ENCODE assay signal across 1 cellular context in the genomic region with DNA sequence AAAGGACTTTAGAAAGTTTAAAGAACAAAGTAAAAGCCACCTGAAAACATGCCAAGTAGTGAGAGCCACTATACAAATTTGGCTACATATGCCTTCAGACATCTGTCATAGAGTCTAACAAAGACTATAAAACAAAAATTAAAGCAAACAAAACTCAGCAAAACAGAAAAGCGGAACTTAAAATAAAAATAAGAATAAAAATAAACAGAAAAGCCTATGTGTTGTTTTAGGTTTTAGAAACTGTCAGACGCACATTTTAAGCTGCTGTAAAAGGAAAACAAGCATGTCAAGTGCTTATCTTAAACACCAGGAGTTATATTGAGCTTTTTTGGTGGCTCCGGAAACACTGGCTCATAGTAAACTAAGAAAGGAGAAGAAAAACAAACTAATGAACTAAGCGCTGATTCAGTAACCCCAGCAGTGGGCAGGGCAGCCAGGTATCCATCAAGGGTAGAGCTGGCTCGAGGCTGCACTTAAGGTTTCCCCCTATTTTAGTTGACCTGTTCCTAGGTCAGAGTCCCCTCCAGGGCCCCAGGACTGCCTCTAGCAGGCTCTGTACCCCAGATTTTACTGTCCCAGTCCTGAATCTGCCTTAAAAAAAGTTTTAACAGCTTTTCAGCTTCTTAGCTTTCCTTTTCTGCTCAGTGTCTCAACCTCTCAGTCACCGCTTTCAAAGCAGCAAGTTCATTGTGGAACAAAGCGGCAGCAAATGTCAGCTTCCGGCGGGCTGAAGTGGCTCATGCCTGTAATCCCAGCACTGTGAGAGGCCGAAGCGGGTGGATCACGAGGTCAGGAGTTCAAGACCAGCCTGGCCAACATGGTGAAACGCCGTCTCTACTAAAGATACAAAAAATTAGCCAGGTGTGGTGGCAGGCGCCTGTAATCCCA.
A peak's percentile ranks its signal among the peaks of the same experiment; 100 is the strongest.
TF ChIP-seq lines count a peak whose summit lies in the region.

No MANE protein-coding gene starts in this region.

TF ChIP-seq in K562, 482 proteins besides CTCF, POLR2A, EP300 and RAD21 (continued from another document and continues in another):
- TF ChIP-seq, protein P1, sequence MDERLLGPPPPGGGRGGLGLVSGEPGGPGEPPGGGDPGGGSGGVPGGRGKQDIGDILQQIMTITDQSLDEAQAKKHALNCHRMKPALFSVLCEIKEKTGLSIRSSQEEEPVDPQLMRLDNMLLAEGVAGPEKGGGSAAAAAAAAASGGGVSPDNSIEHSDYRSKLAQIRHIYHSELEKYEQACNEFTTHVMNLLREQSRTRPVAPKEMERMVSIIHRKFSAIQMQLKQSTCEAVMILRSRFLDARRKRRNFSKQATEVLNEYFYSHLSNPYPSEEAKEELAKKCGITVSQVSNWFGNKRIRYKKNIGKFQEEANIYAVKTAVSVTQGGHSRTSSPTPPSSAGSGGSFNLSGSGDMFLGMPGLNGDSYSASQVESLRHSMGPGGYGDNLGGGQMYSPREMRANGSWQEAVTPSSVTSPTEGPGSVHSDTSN (CRISPR knock-in tag; IDR thresholded peaks at IDR 0.05; ENCODE audit: low read depth), result no peak
- TF ChIP-seq, protein P1 (tag; conservative IDR thresholded peaks at IDR 0.05; ENCODE audit: low read depth), result 0 out of 2 replicates have a peak, but pooled peaks have one; percentile 22
- TF ChIP-seq ETV1 (tag; conservative IDR thresholded peaks at IDR 0.05; ENCODE audit: low read depth) (peak; percentile 80), TEAD1 (CRISPR knock-in tag; IDR thresholded peaks at IDR 0.05) (no peak), ZNF311 (CRISPR knock-in tag; IDR thresholded peaks at IDR 0.05) (no peak), ZNF253 (CRISPR knock-in tag; conservative IDR thresholded peaks at IDR 0.05) (no peak), IRF2 (CRISPR knock-in tag; IDR thresholded peaks at IDR 0.05) (no peak), CHD4 (IDR thresholded peaks at IDR 0.05; ENCODE audit: insufficient read depth, insufficient replicate concordance, low read depth, low read length, poor library complexity, severe bottlenecking) (peak; percentile 73), KAT7 (CRISPR knock-in tag; IDR thresholded peaks at IDR 0.05; ENCODE audit: borderline replicate concordance) (no peak), ZBTB7A (IDR thresholded peaks at IDR 0.05; ENCODE audit: borderline replicate concordance, control insufficient read depth, low read depth, low read length) (no peak), TEAD4 (IDR thresholded peaks at IDR 0.05; ENCODE audit: low read length) (peak; percentile 76), TEAD4 (CRISPR knock-in tag; IDR thresholded peaks at IDR 0.05; ENCODE audit: borderline replicate concordance) (no peak), PPARD (CRISPR knock-in tag; IDR thresholded peaks at IDR 0.05) (no peak), ILK (tag; IDR thresholded peaks at IDR 0.05; ENCODE audit: borderline replicate concordance, low read depth) (no peak), RUNX1 (IDR thresholded peaks at IDR 0.05; ENCODE audit: low read depth) (no peak), LEF1 (IDR thresholded peaks at IDR 0.05) (peak; percentile 92), CTBP1 (IDR thresholded peaks at IDR 0.05; ENCODE audit: borderline replicate concordance) (no peak), CREM (IDR thresholded peaks at IDR 0.05; ENCODE audit: low read depth) (no peak), PTBP1 (IDR thresholded peaks at IDR 0.05; ENCODE audit: low read depth, low read length) (no peak), ZNF79 (CRISPR knock-in tag; IDR thresholded peaks at IDR 0.05; ENCODE audit: low read depth) (no peak), MCM3 (IDR thresholded peaks at IDR 0.05) (no peak), CHCHD3 (CRISPR knock-in tag; IDR thresholded peaks at IDR 0.05) (no peak), BACH1 (tag; IDR thresholded peaks at IDR 0.05) (no peak), KDM4B (IDR thresholded peaks at IDR 0.05; ENCODE audit: borderline replicate concordance in 2 of 2, low read depth in 1 of 2) (no peak), FOSL1 (tag; conservative IDR thresholded peaks at IDR 0.05) (peak; percentile 79), MYC (IDR thresholded peaks at IDR 0.05; ENCODE audit: low read depth, low read length) (peak; percentile 54; the same call in 1 of the 2 replicates), MYC (CRISPR knock-in tag; IDR thresholded peaks at IDR 0.05; ENCODE audit: borderline replicate concordance, low read depth) (no peak), MTA1 (IDR thresholded peaks at IDR 0.05; ENCODE audit: borderline replicate concordance) (no peak), SMARCA4 (IDR thresholded peaks at IDR 0.05) (peak; percentile 89), ZNF175 (CRISPR knock-in tag; IDR thresholded peaks at IDR 0.05; ENCODE audit: low read depth) (no peak), MAFG (tag; conservative IDR thresholded peaks at IDR 0.05) (no peak), MAFF (IDR thresholded peaks at IDR 0.05; ENCODE audit: low read length) (no peak), PTTG1 (tag; IDR thresholded peaks at IDR 0.05; ENCODE audit: low read depth) (no peak), ARID2 (IDR thresholded peaks at IDR 0.05) (no peak), SMARCA5 (IDR thresholded peaks at IDR 0.05) (no peak), DDX20 (tag; IDR thresholded peaks at IDR 0.05; ENCODE audit: low read depth) (no peak)
- TF ChIP-seq, protein P2, sequence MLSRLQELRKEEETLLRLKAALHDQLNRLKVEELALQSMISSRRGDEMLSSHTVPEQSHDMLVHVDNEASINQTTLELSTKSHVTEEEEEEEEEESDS (CRISPR knock-in tag; IDR thresholded peaks at IDR 0.05), result no peak
- TF ChIP-seq, protein P3, sequence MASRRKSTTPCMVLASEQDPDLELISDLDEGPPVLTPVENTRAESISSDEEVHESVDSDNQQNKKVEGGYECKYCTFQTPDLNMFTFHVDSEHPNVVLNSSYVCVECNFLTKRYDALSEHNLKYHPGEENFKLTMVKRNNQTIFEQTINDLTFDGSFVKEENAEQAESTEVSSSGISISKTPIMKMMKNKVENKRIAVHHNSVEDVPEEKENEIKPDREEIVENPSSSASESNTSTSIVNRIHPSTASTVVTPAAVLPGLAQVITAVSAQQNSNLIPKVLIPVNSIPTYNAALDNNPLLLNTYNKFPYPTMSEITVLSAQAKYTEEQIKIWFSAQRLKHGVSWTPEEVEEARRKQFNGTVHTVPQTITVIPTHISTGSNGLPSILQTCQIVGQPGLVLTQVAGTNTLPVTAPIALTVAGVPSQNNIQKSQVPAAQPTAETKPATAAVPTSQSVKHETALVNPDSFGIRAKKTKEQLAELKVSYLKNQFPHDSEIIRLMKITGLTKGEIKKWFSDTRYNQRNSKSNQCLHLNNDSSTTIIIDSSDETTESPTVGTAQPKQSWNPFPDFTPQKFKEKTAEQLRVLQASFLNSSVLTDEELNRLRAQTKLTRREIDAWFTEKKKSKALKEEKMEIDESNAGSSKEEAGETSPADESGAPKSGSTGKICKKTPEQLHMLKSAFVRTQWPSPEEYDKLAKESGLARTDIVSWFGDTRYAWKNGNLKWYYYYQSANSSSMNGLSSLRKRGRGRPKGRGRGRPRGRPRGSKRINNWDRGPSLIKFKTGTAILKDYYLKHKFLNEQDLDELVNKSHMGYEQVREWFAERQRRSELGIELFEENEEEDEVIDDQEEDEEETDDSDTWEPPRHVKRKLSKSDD (conservative IDR thresholded peaks at IDR 0.05; ENCODE audit: low read length), result no peak
- TF ChIP-seq, protein P4, sequence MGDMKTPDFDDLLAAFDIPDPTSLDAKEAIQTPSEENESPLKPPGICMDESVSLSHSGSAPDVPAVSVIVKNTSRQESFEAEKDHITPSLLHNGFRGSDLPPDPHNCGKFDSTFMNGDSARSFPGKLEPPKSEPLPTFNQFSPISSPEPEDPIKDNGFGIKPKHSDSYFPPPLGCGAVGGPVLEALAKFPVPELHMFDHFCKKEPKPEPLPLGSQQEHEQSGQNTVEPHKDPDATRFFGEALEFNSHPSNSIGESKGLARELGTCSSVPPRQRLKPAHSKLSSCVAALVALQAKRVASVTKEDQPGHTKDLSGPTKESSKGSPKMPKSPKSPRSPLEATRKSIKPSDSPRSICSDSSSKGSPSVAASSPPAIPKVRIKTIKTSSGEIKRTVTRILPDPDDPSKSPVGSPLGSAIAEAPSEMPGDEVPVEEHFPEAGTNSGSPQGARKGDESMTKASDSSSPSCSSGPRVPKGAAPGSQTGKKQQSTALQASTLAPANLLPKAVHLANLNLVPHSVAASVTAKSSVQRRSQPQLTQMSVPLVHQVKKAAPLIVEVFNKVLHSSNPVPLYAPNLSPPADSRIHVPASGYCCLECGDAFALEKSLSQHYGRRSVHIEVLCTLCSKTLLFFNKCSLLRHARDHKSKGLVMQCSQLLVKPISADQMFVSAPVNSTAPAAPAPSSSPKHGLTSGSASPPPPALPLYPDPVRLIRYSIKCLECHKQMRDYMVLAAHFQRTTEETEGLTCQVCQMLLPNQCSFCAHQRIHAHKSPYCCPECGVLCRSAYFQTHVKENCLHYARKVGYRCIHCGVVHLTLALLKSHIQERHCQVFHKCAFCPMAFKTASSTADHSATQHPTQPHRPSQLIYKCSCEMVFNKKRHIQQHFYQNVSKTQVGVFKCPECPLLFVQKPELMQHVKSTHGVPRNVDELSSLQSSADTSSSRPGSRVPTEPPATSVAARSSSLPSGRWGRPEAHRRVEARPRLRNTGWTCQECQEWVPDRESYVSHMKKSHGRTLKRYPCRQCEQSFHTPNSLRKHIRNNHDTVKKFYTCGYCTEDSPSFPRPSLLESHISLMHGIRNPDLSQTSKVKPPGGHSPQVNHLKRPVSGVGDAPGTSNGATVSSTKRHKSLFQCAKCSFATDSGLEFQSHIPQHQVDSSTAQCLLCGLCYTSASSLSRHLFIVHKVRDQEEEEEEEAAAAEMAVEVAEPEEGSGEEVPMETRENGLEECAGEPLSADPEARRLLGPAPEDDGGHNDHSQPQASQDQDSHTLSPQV (IDR thresholded peaks at IDR 0.05), result peak; percentile 64; the same call in 1 of the 2 replicates
- TF ChIP-seq, protein P5, sequence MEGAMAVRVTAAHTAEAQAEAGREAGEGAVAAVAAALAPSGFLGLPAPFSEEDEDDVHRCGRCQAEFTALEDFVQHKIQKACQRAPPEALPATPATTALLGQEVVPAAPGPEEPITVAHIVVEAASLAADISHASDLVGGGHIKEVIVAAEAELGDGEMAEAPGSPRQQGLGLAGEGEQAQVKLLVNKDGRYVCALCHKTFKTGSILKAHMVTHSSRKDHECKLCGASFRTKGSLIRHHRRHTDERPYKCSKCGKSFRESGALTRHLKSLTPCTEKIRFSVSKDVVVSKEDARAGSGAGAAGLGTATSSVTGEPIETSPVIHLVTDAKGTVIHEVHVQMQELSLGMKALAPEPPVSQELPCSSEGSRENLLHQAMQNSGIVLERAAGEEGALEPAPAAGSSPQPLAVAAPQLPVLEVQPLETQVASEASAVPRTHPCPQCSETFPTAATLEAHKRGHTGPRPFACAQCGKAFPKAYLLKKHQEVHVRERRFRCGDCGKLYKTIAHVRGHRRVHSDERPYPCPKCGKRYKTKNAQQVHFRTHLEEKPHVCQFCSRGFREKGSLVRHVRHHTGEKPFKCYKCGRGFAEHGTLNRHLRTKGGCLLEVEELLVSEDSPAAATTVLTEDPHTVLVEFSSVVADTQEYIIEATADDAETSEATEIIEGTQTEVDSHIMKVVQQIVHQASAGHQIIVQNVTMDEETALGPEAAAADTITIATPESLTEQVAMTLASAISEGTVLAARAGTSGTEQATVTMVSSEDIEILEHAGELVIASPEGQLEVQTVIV (CRISPR knock-in tag; IDR thresholded peaks at IDR 0.05; ENCODE audit: borderline replicate concordance), result no peak
- TF ChIP-seq, protein P6, sequence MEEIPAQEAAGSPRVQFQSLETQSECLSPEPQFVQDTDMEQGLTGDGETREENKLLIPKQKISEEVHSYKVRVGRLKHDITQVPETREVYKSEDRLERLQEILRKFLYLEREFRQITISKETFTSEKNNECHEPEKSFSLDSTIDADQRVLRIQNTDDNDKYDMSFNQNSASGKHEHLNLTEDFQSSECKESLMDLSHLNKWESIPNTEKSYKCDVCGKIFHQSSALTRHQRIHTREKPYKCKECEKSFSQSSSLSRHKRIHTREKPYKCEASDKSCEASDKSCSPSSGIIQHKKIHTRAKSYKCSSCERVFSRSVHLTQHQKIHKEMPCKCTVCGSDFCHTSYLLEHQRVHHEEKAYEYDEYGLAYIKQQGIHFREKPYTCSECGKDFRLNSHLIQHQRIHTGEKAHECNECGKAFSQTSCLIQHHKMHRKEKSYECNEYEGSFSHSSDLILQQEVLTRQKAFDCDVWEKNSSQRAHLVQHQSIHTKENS (CRISPR knock-in tag; IDR thresholded peaks at IDR 0.05), result no peak
- TF ChIP-seq, protein P7, sequence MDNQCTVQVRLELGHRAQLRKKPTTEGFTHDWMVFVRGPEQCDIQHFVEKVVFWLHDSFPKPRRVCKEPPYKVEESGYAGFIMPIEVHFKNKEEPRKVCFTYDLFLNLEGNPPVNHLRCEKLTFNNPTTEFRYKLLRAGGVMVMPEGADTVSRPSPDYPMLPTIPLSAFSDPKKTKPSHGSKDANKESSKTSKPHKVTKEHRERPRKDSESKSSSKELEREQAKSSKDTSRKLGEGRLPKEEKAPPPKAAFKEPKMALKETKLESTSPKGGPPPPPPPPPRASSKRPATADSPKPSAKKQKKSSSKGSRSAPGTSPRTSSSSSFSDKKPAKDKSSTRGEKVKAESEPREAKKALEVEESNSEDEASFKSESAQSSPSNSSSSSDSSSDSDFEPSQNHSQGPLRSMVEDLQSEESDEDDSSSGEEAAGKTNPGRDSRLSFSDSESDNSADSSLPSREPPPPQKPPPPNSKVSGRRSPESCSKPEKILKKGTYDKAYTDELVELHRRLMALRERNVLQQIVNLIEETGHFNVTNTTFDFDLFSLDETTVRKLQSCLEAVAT (IDR thresholded peaks at IDR 0.05), result no peak
- TF ChIP-seq, protein P8, sequence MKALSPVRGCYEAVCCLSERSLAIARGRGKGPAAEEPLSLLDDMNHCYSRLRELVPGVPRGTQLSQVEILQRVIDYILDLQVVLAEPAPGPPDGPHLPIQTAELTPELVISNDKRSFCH (CRISPR knock-in tag; IDR thresholded peaks at IDR 0.05), result no peak
- TF ChIP-seq, protein P8 (tag; IDR thresholded peaks at IDR 0.05), result peak; percentile 62
- TF ChIP-seq, protein P9, sequence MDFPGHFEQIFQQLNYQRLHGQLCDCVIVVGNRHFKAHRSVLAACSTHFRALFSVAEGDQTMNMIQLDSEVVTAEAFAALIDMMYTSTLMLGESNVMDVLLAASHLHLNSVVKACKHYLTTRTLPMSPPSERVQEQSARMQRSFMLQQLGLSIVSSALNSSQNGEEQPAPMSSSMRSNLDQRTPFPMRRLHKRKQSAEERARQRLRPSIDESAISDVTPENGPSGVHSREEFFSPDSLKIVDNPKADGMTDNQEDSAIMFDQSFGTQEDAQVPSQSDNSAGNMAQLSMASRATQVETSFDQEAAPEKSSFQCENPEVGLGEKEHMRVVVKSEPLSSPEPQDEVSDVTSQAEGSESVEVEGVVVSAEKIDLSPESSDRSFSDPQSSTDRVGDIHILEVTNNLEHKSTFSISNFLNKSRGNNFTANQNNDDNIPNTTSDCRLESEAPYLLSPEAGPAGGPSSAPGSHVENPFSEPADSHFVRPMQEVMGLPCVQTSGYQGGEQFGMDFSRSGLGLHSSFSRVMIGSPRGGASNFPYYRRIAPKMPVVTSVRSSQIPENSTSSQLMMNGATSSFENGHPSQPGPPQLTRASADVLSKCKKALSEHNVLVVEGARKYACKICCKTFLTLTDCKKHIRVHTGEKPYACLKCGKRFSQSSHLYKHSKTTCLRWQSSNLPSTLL (IDR thresholded peaks at IDR 0.05), result 0 out of 2 replicates have a peak, but pooled peaks have one; percentile 53
